Comparison of ENCODE assay signal across 14 cellular contexts in the genomic region with DNA sequence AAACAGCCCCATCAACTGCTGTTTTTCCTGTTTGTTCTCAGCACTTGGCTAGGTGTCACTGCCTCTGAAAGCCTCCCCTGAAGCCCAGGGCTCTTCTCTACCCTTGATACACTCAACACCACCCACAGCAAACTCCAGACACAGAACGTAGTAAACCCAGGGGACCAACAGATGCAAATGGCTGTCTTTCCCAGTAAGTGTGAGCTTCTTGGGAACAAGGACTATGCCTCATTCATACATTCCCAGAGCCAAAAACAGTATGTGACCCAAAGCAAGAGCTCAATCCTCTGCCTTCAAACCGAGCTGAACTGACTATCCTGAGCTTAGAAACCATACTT. TPM values are rescaled to one million over a fixed set of nuclear protein-coding genes. Genes with fewer than 3 reads are reported as not detected.
DNase-seq lines count a peak whose midpoint lies in the region; ATAC-seq and TF ChIP-seq lines count a peak whose summit lies in the region.
"Had no signal": no experiment of that assay in that cellular context is flagged by ENCODE, and none has a peak within 500 bp of the region (broad histone marks: within the 10 kb centered on the region; RNA-seq: fewer than 3 reads in every experiment).

No MANE protein-coding gene starts in this region.

- H3K27ac Mint-ChIP-seq in CD14-positive monocyte (peak overlapping the region; percentile 2 to 94 (median 57)), HFFc6 (peak overlapping the region; percentile 34)
- H3K27ac Mint-ChIP-seq in activated CD8-positive, alpha-beta T cell treated with anti-CD3 and anti-CD28 coated beads for 36 hours, result peak overlapping the region; percentile 69
- peak overlapping the region in 7 of 9 donors; percentile 22 to 85 (median 47) for H3K27ac Mint-ChIP-seq in naive thymus-derived CD4-positive, alpha-beta T cell

- H3K4me3 Mint-ChIP-seq in CD14-positive monocyte (no peak overlapping the region), HFFc6 (no peak overlapping the region)
- no peak overlapping the region for H3K4me3 Mint-ChIP-seq in activated CD8-positive, alpha-beta T cell treated with anti-CD3 and anti-CD28 coated beads for 36 hours
- peak overlapping the region in 4 of 10 donors; percentile 0 to 90 (median 61) for H3K4me3 Mint-ChIP-seq in naive thymus-derived CD4-positive, alpha-beta T cell

- H3K4me1 Mint-ChIP-seq in CD14-positive monocyte, result peaks cover 57% of the 10 kb centered on the region
- H3K4me1 Mint-ChIP-seq in HFFc6 (ENCODE audit: low read depth), result peaks cover 52% of the 10 kb centered on the region
- peaks cover 51% of the 10 kb centered on the region for H3K4me1 Mint-ChIP-seq in activated CD8-positive, alpha-beta T cell treated with anti-CD3 and anti-CD28 coated beads for 36 hours (ENCODE audit: low read depth)
- H3K4me1 Mint-ChIP-seq in naive thymus-derived CD4-positive, alpha-beta T cell, result peaks cover 46 to 74% (median 68%) of the 10 kb centered on the region in 7 donors

- H3K4me3 ChIP-seq in naive thymus-derived CD4-positive, alpha-beta T cell (ENCODE audit: low read length), result no peak overlapping the region
- H3K4me3 ChIP-seq: heart left ventricle, lung had no signal

- peaks cover 30 to 32% of the 10 kb centered on the region in 2 donors for H3K36me3 Mint-ChIP-seq in CD14-positive monocyte
- peaks cover 4% of the 10 kb centered on the region for H3K36me3 Mint-ChIP-seq in HFFc6 (ENCODE audit: low read depth)
- H3K36me3 Mint-ChIP-seq in activated CD8-positive, alpha-beta T cell treated with anti-CD3 and anti-CD28 coated beads for 36 hours (ENCODE audit: low read depth), result peaks cover 52% of the 10 kb centered on the region
- peaks cover 9 to 28% (median 18%) of the 10 kb centered on the region in 5 donors for H3K36me3 Mint-ChIP-seq in naive thymus-derived CD4-positive, alpha-beta T cell

- H3K27me3 Mint-ChIP-seq in CD14-positive monocyte (ENCODE audit: low read depth in 3 of 3) (peaks cover 0 to 3% (median 0%) of the 10 kb centered on the region in 3 donors), HFFc6 (ENCODE audit: insufficient read depth) (peaks cover 4% of the 10 kb centered on the region; the same call in 1 of the 2 replicates)
- no peaks in the 10 kb centered on the region for H3K27me3 Mint-ChIP-seq in activated CD8-positive, alpha-beta T cell treated with anti-CD3 and anti-CD28 coated beads for 36 hours
- no peaks in the 10 kb centered on the region for H3K27me3 Mint-ChIP-seq in naive thymus-derived CD4-positive, alpha-beta T cell

- no peaks in the 10 kb centered on the region for H3K9me3 Mint-ChIP-seq in CD14-positive monocyte
- no peaks in the 10 kb centered on the region for H3K9me3 Mint-ChIP-seq in HFFc6
- no peaks in the 10 kb centered on the region for H3K9me3 Mint-ChIP-seq in activated CD8-positive, alpha-beta T cell treated with anti-CD3 and anti-CD28 coated beads for 36 hours
- no peaks in the 10 kb centered on the region for H3K9me3 Mint-ChIP-seq in naive thymus-derived CD4-positive, alpha-beta T cell

- no peak overlapping the region for H3K27ac ChIP-seq in naive thymus-derived CD4-positive, alpha-beta T cell (ENCODE audit: low read depth, low read length)
- H3K27ac ChIP-seq: KMS-11 had no signal

- H3K36me3 ChIP-seq in naive thymus-derived CD4-positive, alpha-beta T cell (ENCODE audit: control insufficient read depth in 2 of 3, insufficient read depth in 3 of 3, low read length in 3 of 3), result peaks cover 6 to 18% (median 15%) of the 10 kb centered on the region in 3 experiments

- no peaks in the 10 kb centered on the region for H3K9me3 ChIP-seq in naive thymus-derived CD4-positive, alpha-beta T cell (ENCODE audit: control insufficient read depth in 2 of 3, low read length in 3 of 3)
- H3K9me3 ChIP-seq: heart left ventricle had no signal

- TF ChIP-seq CTCF in CD14-positive monocyte (IDR thresholded peaks at IDR 0.05) (no peak), HFFc6 (IDR thresholded peaks at IDR 0.05) (no peak)
- no peak for TF ChIP-seq CTCF in activated CD8-positive, alpha-beta T cell treated with anti-CD3 and anti-CD28 coated beads for 36 hours (IDR thresholded peaks at IDR 0.05)

- no peaks in the 10 kb centered on the region for H3K27me3 ChIP-seq in naive thymus-derived CD4-positive, alpha-beta T cell (ENCODE audit: control insufficient read depth in 2 of 2, insufficient read depth in 2 of 2, low read length in 2 of 2)
- H3K27me3 ChIP-seq: heart left ventricle had no signal

- DNase-seq in CD14-positive monocyte (ENCODE audit: low spot score), result no peak
- DNase-seq in HFFc6, result no peak
- DNase-seq in activated CD8-positive, alpha-beta T cell treated with anti-CD3 and anti-CD28 coated beads for 36 hours, result no peak
- DNase-seq in naive thymus-derived CD4-positive, alpha-beta T cell, result no peak
- DNase-seq in NCI-H146 (lab: John Stamatoyannopoulos, UW), result no peak
- DNase-seq: activated gamma-delta T cell treated with Interleukin-2 at 50 U/mL for 16 hours, DMS153, heart left ventricle, T1000 had no signal

- intact Hi-C loops in CD14-positive monocyte (cut with micrococcal nuclease), result no loop called here
- intact Hi-C loops in activated CD8-positive, alpha-beta T cell treated with anti-CD3 and anti-CD28 coated beads for 36 hours (cut with micrococcal nuclease), result no loop called here
- intact Hi-C loops in naive thymus-derived CD4-positive, alpha-beta T cell (cut with micrococcal nuclease), result loop anchor here in 1 of 2 donors (10.0 kb wide), 3 partner anchors 989 to 1579 kb away; a partner anchor contains a TSS

- CTCF ChIA-PET in activated CD8-positive, alpha-beta T cell treated with anti-CD3 and anti-CD28 coated beads for 36 hours (lab: Charles Lee), result interaction anchor here (1.5 to 2.9 kb wide), 2 partner anchors 44 to 51 kb away, joined by 3 to 14 read pairs; no protein-coding TSS in a partner anchor
- CTCF ChIA-PET in naive thymus-derived CD4-positive, alpha-beta T cell (lab: Charles Lee), result no interaction called here

- ATAC-seq in activated CD8-positive, alpha-beta T cell treated with anti-CD3 and anti-CD28 coated beads for 36 hours, result no peak
- ATAC-seq in naive thymus-derived CD4-positive, alpha-beta T cell, result no peak
- ATAC-seq in activated CD4-positive, CD25-positive, alpha-beta regulatory T cell treated with anti-CD3 and anti-CD28 coated beads, Interleukin-2, amount 50 U/mL, for 24 hours, result no peak
- ATAC-seq in GM19467 (IDR thresholded peaks at IDR 0.05; ENCODE audit: unreplicated experiment) (no peak), GM21528 (IDR thresholded peaks at IDR 0.05; ENCODE audit: low FRiP score, unreplicated experiment) (no peak)
- ATAC-seq: heart left ventricle had no signal

- peaks cover 26 to 36% of the 10 kb centered on the region in 2 donors for H3K4me1 ChIP-seq in naive thymus-derived CD4-positive, alpha-beta T cell (ENCODE audit: control insufficient read depth in 2 of 2, insufficient read depth in 2 of 2, low read length in 2 of 2)

- POLR2A ChIA-PET in activated CD8-positive, alpha-beta T cell treated with anti-CD3 and anti-CD28 coated beads for 36 hours (lab: Charles Lee), result no interaction called here
- POLR2A ChIA-PET in naive thymus-derived CD4-positive, alpha-beta T cell (lab: Charles Lee), result interaction anchor here (2.3 to 11.0 kb wide), 2 partner anchors 20 to 576 kb away, joined by 11 to 236 read pairs; a partner anchor contains a TSS

RNA-seq across cellular contexts. Expression of a gene that starts 4.4 kb away (rescaled TPM):
- polyA plus RNA-seq in CD14-positive monocyte, result 100 to 1,000 TPM; 100 to 125 TPM
- 10 to 100 TPM; 20.7 to 42.7 (median 36.3) TPM for total RNA-seq in HFFc6 (2021; fragmentation: NEBNext Ultra II Directional; extraction: Animal tissue kit (Norgen Biotek cat#: 25700))
- total RNA-seq in activated CD8-positive, alpha-beta T cell treated with anti-CD3 and anti-CD28 coated beads for 36 hours, result 100 to 1,000 TPM; 145 to 156 TPM
- total RNA-seq in naive thymus-derived CD4-positive, alpha-beta T cell, result 100 to 1,000 TPM; 104 to 220 (median 132) TPM
- 100 to 1,000 TPM; 115 to 117 TPM for polyA plus RNA-seq in naive thymus-derived CD4-positive, alpha-beta T cell
